ENCODE assay signal across 8 cellular contexts in genomic region chr1:117512728-117513321, GRCh38.
DNase-seq lines count a peak whose midpoint lies in the region; ATAC-seq, FAIRE-seq and TF ChIP-seq lines count a peak whose summit lies in the region.

No MANE protein-coding gene starts in this region.

- peaks cover 3% of the 10 kb centered on the region for H3K36me3 ChIP-seq in IMR-90 (ENCODE audit: control insufficient read depth, insufficient read depth, low read length)
- H3K36me3 ChIP-seq in adipocyte (ENCODE audit: control insufficient read depth, insufficient read depth, low read length, severe bottlenecking) = peaks cover 7% of the 10 kb centered on the region
- H3K36me3 ChIP-seq in kidney (ENCODE audit: control insufficient read depth in 1 of 2, insufficient read depth in 2 of 2, low read length in 2 of 2) = peaks cover 0 to 4% of the 10 kb centered on the region in 2 donors

- H3K14ac ChIP-seq in IMR-90 (replicated peaks; ENCODE audit: low read depth, low read length) = no peak overlapping the region

- POLR2A ChIA-PET in IMR-90 (lab: Charles Lee; ENCODE audit: unreplicated experiment) = no interaction called here

- no peak overlapping the region for H3K4ac ChIP-seq in IMR-90 (ENCODE audit: low read depth, low read length)

- no peaks in the 10 kb centered on the region for H4K20me1 ChIP-seq in IMR-90 (ENCODE audit: insufficient read depth, low read length)

- no peak overlapping the region for H2BK15ac ChIP-seq in IMR-90 (ENCODE audit: low read depth, low read length)

- no peak overlapping the region for H3K56ac ChIP-seq in IMR-90 (ENCODE audit: extremely low read depth, insufficient read depth, low read length)

- 0 out of 2 replicates have a peak overlapping the region, but pooled peaks have one; percentile 37 for H2BK20ac ChIP-seq in IMR-90 (ENCODE audit: low read depth, low read length)

- DNase-seq in CD1c-positive myeloid dendritic cell (ENCODE audit: extremely low spot score) (peak; percentile 46), IMR-90 (peak; percentile 40), adipocyte (ENCODE audit: low read depth) (peak; percentile 69), kidney (no peak), Ammon's horn (ENCODE audit: low spot score) (no peak)
- DNase-seq in activated CD4-positive, alpha-beta T cell treated with anti-CD3 and anti-CD28 coated beads for 48 hours = no peak
- DNase-seq in activated CD8-positive, alpha-beta memory T cell treated with anti-CD3 and anti-CD28 coated beads, Interleukin-2, amount 50 U/mL, for 48 hours = no peak

- no peak overlapping the region for H4K91ac ChIP-seq in IMR-90 (ENCODE audit: insufficient read depth, low read depth, low read length)

- H2BK120ac ChIP-seq in IMR-90 (ENCODE audit: low read depth, low read length) = no peak overlapping the region

- H3K4me3 ChIP-seq in IMR-90 (ENCODE audit: insufficient read depth, low read depth, low read length) (no peak overlapping the region), adipocyte (ENCODE audit: low read length) (no peak overlapping the region), kidney (ENCODE audit: low read length in 2 of 2) (no peak overlapping the region)

- intact Hi-C loops in IMR-90 (cut with micrococcal nuclease) = loop anchor here (1.0 to 5.0 kb wide), 4 partner anchors 201 to 444 kb away; no protein-coding TSS in a partner anchor
- intact Hi-C loops in kidney (cut with DNase I) = no loop called here

- no peaks in the 10 kb centered on the region for H3K4me1 Mint-ChIP-seq in activated T-helper 17 cell treated with anti-CD3 and anti-CD28 coated beads, Interleukin-2, amount 50 U/mL, for 72 hours

- H2BK5ac ChIP-seq in IMR-90 (ENCODE audit: low read depth, low read length, poor library complexity, severe bottlenecking) = no peak overlapping the region

- H3K18ac ChIP-seq in IMR-90 (ENCODE audit: low read depth, low read length) = no peak overlapping the region

- TF ChIP-seq POLR2A in IMR-90 (IDR thresholded peaks at IDR 0.05; ENCODE audit: low read depth, low read length) = no peak

- H3K4me2 ChIP-seq in IMR-90 (ENCODE audit: low read depth, low read length) = no peak overlapping the region

- no peaks in the 10 kb centered on the region for H3K9me3 ChIP-seq in IMR-90 (ENCODE audit: control insufficient read depth, insufficient read depth, low read length)
- no peaks in the 10 kb centered on the region for H3K9me3 ChIP-seq in adipocyte (ENCODE audit: control insufficient read depth, low read length)
- no peaks in the 10 kb centered on the region for H3K9me3 ChIP-seq in kidney (ENCODE audit: control insufficient read depth in 1 of 2, low read length in 2 of 2)

- FAIRE-seq in kidney (lab: Jason Lieb, UNC) = peak; percentile 89

- H3K4me3 Mint-ChIP-seq in activated T-helper 17 cell treated with anti-CD3 and anti-CD28 coated beads, Interleukin-2, amount 50 U/mL, for 72 hours = no peak overlapping the region

- 0 out of 2 replicates have a peak, but pooled peaks cover 3% of the 10 kb centered on the region for H3K9me1 ChIP-seq in IMR-90 (ENCODE audit: insufficient read depth, low read length)

- in situ Hi-C loops in IMR-90 (cut with MboI; ENCODE audit: low sequenced_read_pairs) = loop anchor here (5.0 kb wide), 1 partner anchor 394 kb away; no protein-coding TSS in a partner anchor

- H2AFZ ChIP-seq in IMR-90 (replicated peaks; ENCODE audit: low read length, poor library complexity) = no peak overlapping the region

- CTCF ChIA-PET in IMR-90 (lab: Yijun Ruan, JAX) = interaction anchor here (0.6 to 1.4 kb wide), 8 partner anchors 10 to 383 kb away, joined by 3 to 6 read pairs (median 4); no protein-coding TSS in a partner anchor

- H3K36me3 Mint-ChIP-seq in activated T-helper 17 cell treated with anti-CD3 and anti-CD28 coated beads, Interleukin-2, amount 50 U/mL, for 72 hours (ENCODE audit: low read depth) = peaks cover 27% of the 10 kb centered on the region

- no CpG with 5 or more reads among the region's 1 CpG for WGBS in IMR-90 (ENCODE audit: extremely low coverage in 2 of 2, insufficient read length in 1 of 2), 2 experiments

- H4K5ac ChIP-seq in IMR-90 (ENCODE audit: low read depth, low read length) = no peak overlapping the region

- no peak overlapping the region for H3K27ac Mint-ChIP-seq in activated T-helper 17 cell treated with anti-CD3 and anti-CD28 coated beads, Interleukin-2, amount 50 U/mL, for 72 hours

- peak; percentile 77 for TF ChIP-seq RAD21 in IMR-90 (IDR thresholded peaks at IDR 0.05; ENCODE audit: low read length)

- TF ChIP-seq CTCF in IMR-90 (conservative IDR thresholded peaks at IDR 0.05; ENCODE audit: low read depth, low read length) = peak; percentile 84
- peak; percentile 55 for TF ChIP-seq CTCF in kidney (IDR thresholded peaks at IDR 0.05; ENCODE audit: borderline replicate concordance, extremely low read depth, insufficient read depth)

- no peaks in the 10 kb centered on the region for H3K9me3 Mint-ChIP-seq in activated T-helper 17 cell treated with anti-CD3 and anti-CD28 coated beads, Interleukin-2, amount 50 U/mL, for 72 hours

- H3K27me3 Mint-ChIP-seq in activated T-helper 17 cell treated with anti-CD3 and anti-CD28 coated beads, Interleukin-2, amount 50 U/mL, for 72 hours = no peaks in the 10 kb centered on the region

- no peak overlapping the region for H3K9ac ChIP-seq in IMR-90 (ENCODE audit: low read depth, low read length)
- no peak overlapping the region for H3K9ac ChIP-seq in adipocyte (ENCODE audit: low read length)
- H3K9ac ChIP-seq in kidney (ENCODE audit: low read length in 2 of 2) = no peak overlapping the region

- no peak overlapping the region for H3K27ac ChIP-seq in IMR-90 (ENCODE audit: insufficient read depth, low read length)
- H3K27ac ChIP-seq in kidney (ENCODE audit: low read depth in 2 of 2, low read length in 2 of 2) = no peak overlapping the region

- no peak overlapping the region for H2AK9ac ChIP-seq in IMR-90 (replicated peaks; ENCODE audit: low read depth, low read length, poor library complexity)

- peak; percentile 72 for ATAC-seq in IMR-90 (ENCODE audit: low read depth)
- ATAC-seq in activated T-helper 17 cell treated with anti-CD3 and anti-CD28 coated beads, Interleukin-2, amount 50 U/mL, for 72 hours (replicated peaks) = no peak

- no peaks in the 10 kb centered on the region for H3K4me1 ChIP-seq in IMR-90 (ENCODE audit: control insufficient read depth, insufficient read depth, low read length)
- H3K4me1 ChIP-seq in adipocyte (ENCODE audit: control insufficient read depth, insufficient read depth, low read length) = no peaks in the 10 kb centered on the region
- H3K4me1 ChIP-seq in kidney (ENCODE audit: control insufficient read depth in 1 of 2, insufficient read depth in 1 of 2, low read depth in 1 of 2, low read length in 2 of 2) = no peaks in the 10 kb centered on the region

- dilution Hi-C loops in IMR-90 (cut with HindIII; ENCODE audit: low sequenced_read_pairs, unreplicated experiment) = no loop called here

- no peaks in the 10 kb centered on the region for H3K27me3 ChIP-seq in IMR-90 (ENCODE audit: control insufficient read depth, insufficient read depth, low read length)
- no peaks in the 10 kb centered on the region for H3K27me3 ChIP-seq in adipocyte (replicated peaks; ENCODE audit: control insufficient read depth, insufficient read depth, low read length)

- H3K23ac ChIP-seq in IMR-90 (ENCODE audit: low read depth, low read length) = no peak overlapping the region

- no TSS peak for BruUV-seq in IMR-90 (replicated peaks; lab: Mats Ljungman, UMichigan)

- no peak overlapping the region for H2AK5ac ChIP-seq in IMR-90 (ENCODE audit: low read depth, low read length)

- H3K79me1 ChIP-seq in IMR-90 (ENCODE audit: low read depth in 1 of 2, low read length in 2 of 2) = no peaks in the 10 kb centered on the region

- H4K8ac ChIP-seq in IMR-90 (ENCODE audit: low read depth in 2 of 2, low read length in 2 of 2) = no peak overlapping the region; a peak in 1 of 4 replicates

TF ChIP-seq in IMR-90, 13 proteins besides CTCF, POLR2A, EP300 and RAD21:
- TF ChIP-seq FOS (IDR thresholded peaks at IDR 0.05; ENCODE audit: low read depth, low read length) (no peak), SMC3 (IDR thresholded peaks at IDR 0.05; ENCODE audit: low read depth, low read length) (peak; percentile 79), NFE2L2 (IDR thresholded peaks at IDR 0.05; ENCODE audit: low read depth, low read length) (no peak), CEBPB (IDR thresholded peaks at IDR 0.05; ENCODE audit: low read depth, low read length) (peak; percentile 15; the same call in 1 of the 2 replicates)

Comparison
In these comparisons a context has a peak if more than half of its experiments do, and no peak if none do; other contexts are left out.
1. DNase-seq: peak in CD1c-positive myeloid dendritic cell (single experiment), IMR-90 (single experiment) and adipocyte (single experiment); none in kidney (single experiment), Ammon's horn (single experiment), activated CD4-positive, alpha-beta T cell treated with anti-CD3 and anti-CD28 coated beads for 48 hours (single experiment) and activated CD8-positive, alpha-beta memory T cell treated with anti-CD3 and anti-CD28 coated beads, Interleukin-2, amount 50 U/mL, for 48 hours (single experiment).